ENCODE assay signal across 29 cellular contexts in the genomic region with DNA sequence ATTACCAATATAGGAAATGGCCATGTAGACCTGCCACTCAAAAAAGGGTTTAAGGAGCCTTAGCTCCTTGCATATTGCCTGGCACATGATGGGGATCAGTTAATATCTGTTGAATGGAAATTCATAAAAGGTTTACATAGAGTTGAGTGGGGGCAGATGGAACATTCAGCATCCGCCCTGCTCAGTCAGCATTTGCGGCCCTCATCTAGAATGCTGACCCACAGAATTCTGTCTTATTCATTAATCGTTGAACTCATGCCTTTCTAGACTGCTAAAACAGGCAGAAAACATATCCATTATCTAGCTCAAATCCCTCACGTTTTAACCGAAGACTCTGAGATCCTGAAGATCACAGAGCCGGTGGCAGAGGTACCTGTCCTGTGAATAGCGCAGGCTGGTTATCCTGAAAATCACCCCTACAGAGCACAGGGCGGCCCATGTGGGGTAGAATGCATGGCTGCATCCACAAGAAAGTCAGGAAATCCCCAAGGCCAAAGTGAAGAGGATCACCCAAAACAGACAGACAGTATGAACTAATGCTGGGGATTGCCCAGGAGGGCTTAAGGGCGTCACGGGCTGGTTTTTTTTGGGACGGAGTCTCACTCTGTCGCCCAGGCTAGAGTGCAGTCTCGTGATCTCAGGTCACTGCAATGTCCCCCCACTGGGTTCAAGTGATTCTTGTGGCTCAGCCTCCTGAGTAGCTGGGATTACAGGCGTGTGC. TPM values are rescaled to one million over a fixed set of nuclear protein-coding genes. Genes with fewer than 3 reads are reported as not detected.
"Had no signal": no experiment of that assay in that cellular context is flagged by ENCODE, and none has a peak within 500 bp of the region (broad histone marks: within the 10 kb centered on the region; RNA-seq: fewer than 3 reads in every experiment).

No MANE protein-coding gene starts in this region.

- H3K36me3 ChIP-seq: ascending aorta, breast epithelium, MG63, Peyer's patch had no signal

- H3K27me3 ChIP-seq: ascending aorta, breast epithelium, MG63, Peyer's patch had no signal

- ATAC-seq: activated CD8-positive, alpha-beta T cell treated with anti-CD3 and anti-CD28 coated beads for 36 hours; activated T-cell treated with anti-CD3 and anti-CD28 coated beads, Interleukin-2, amount 50 U/mL, for 72 hours; activated T-helper 17 cell treated with anti-CD3 and anti-CD28 coated beads, Interleukin-2, amount 50 U/mL, for 72 hours; PC-3 had no signal

- H3K27ac ChIP-seq: ascending aorta, breast epithelium, Peyer's patch, RWPE1 had no signal

- H3K4me3 ChIP-seq: ascending aorta, breast epithelium, MG63, Peyer's patch had no signal

- DNase-seq: activated CD4-positive, alpha-beta T cell treated with anti-CD3 and anti-CD28 coated beads, Interleukin-2, amount 10 ng/mL, durations not matched to agents 24 days and 14 days; activated CD4-positive, alpha-beta T cell treated with anti-CD3 and anti-CD28 coated beads, Interleukin-2, amount 50 U/mL, for 4 hours; activated CD8-positive, alpha-beta T cell treated with anti-CD3 and anti-CD28 coated beads for 36 hours; activated effector memory CD4-positive, alpha-beta T cell treated with anti-CD3 and anti-CD28 coated beads, Interleukin-2, amount 50 U/mL, for 16 hours; activated naive CD4-positive, alpha-beta T cell; activated naive CD8-positive, alpha-beta T cell treated with anti-CD3 and anti-CD28 coated beads, Interleukin-2, amount 10 ng/mL, durations not matched to agents 7 days and 5 days; activated T-cell treated with anti-CD3 and anti-CD28 coated beads, Interleukin-2, amount 50 U/mL, for 1 hour; activated T-cell treated with anti-CD3 and anti-CD28 coated beads, Interleukin-2, amount 50 U/mL, for 72 hours; amygdala; Kasumi-1; KG1; MG63; NCI-H1048; NCI-H1436 treated with DMSO at 0.1 percent for 48 hours; NCI-H1694 treated with DMSO at 0.1 percent for 48 hours; NCI-H2029; NCI-H345; NCI-H524 treated with DMSO at 0.1 percent for 48 hours; PC-3; Peyer's patch; Right ventricle myocardium superior; SW 1271; T-helper 1 cell; T-helper 2 cell; T-helper 9 cell had no signal

- H3K4me1 ChIP-seq: ascending aorta, breast epithelium, Peyer's patch had no signal

- H3K9me3 ChIP-seq: ascending aorta, breast epithelium, MG63, Peyer's patch had no signal

RNA-seq across cellular contexts. Expression of a gene that starts 59.9 kb away (rescaled TPM):
- total RNA-seq: ascending aorta had no signal
